ENCODE assay signal across 8 cellular contexts in genomic region chr16:81004646-81005353, GRCh38. TPM values are rescaled to one million over a fixed set of nuclear protein-coding genes. Genes with fewer than 3 reads are reported as not detected.
DNase-seq lines count a peak whose midpoint lies in the region; ATAC-seq, FAIRE-seq and TF ChIP-seq lines count a peak whose summit lies in the region.

No MANE protein-coding gene starts in this region.

- 45 to 58% (median 51%) methylated on average over 14 of the region's 14 CpGs for WGBS in psoas muscle, 3 donors

- peak; percentile 69 for DNase-seq in EL
- DNase-seq in NCI-H1694 (lab: John Stamatoyannopoulos, UW): peak; percentile 45
- DNase-seq in WTC11 (ENCODE audit: low spot score): no peak
- peak; percentile 78 for DNase-seq in fibroblast of villous mesenchyme (ENCODE audit: low read depth)
- no peak for DNase-seq in psoas muscle
- no peak for DNase-seq in posterior cingulate gyrus

- no peaks in the 10 kb centered on the region for H3K9me3 ChIP-seq in psoas muscle

- peaks cover 22% of the 10 kb centered on the region for H3K4me1 Mint-ChIP-seq in WTC11

- peak overlapping the region; percentile 99 for H3K27ac ChIP-seq in psoas muscle

- peak; percentile 80 for FAIRE-seq in A204.1 (lab: Jason Lieb, UNC)

- ATAC-seq in WTC11: no peak
- no peak for ATAC-seq in psoas muscle
- ATAC-seq in HG03378 (IDR thresholded peaks at IDR 0.05; ENCODE audit: unreplicated experiment): no peak

- POLR2A ChIA-PET in WTC11 (lab: Charles Lee): no interaction called here

- H3K27ac Mint-ChIP-seq in WTC11: peak overlapping the region; percentile 78

- intact Hi-C loops in psoas muscle (cut with DNase I) (loop anchor here (5.0 to 10.0 kb wide), 2 partner anchors 72 to 730 kb away; no protein-coding TSS in a partner anchor), posterior cingulate gyrus (cut with DNase I) (loop anchor here (1.0 to 10.0 kb wide), 3 partner anchors 72 to 310 kb away; partner anchors contain the start of genes C16orf46 and GAN)

- H3K4me3 ChIP-seq in fibroblast of villous mesenchyme (ENCODE audit: low read depth, low read length): peak overlapping the region; percentile 96
- H3K4me3 ChIP-seq in psoas muscle: peak overlapping the region; percentile 89

- H3K4me3 Mint-ChIP-seq in WTC11: peak overlapping the region; percentile 99

- H3K27me3 ChIP-seq in psoas muscle (ENCODE audit: insufficient read depth in 3 of 3, low read length in 2 of 3): no peaks in the 10 kb centered on the region

- H3K4me1 ChIP-seq in psoas muscle: peaks cover 23% of the 10 kb centered on the region

- TF ChIP-seq CTCF in WTC11 (IDR thresholded peaks at IDR 0.05) (peak; percentile 69), fibroblast of villous mesenchyme (IDR thresholded peaks at IDR 0.05; ENCODE audit: insufficient read depth, low read depth, low read length) (peak; percentile 60), psoas muscle (IDR thresholded peaks at IDR 0.05) (peak; percentile 62)

- 0 out of 2 replicates have a peak, but pooled peaks cover 6% of the 10 kb centered on the region for H3K9me3 Mint-ChIP-seq in WTC11

- H3K36me3 ChIP-seq in psoas muscle (ENCODE audit: insufficient read depth in 1 of 2, low read depth in 1 of 2): no peaks in the 10 kb centered on the region

- H3K27me3 Mint-ChIP-seq in WTC11 (ENCODE audit: low read depth): no peaks in the 10 kb centered on the region

- CTCF ChIA-PET in WTC11 (lab: Charles Lee): interaction anchor here (0.5 to 1.6 kb wide), 15 partner anchors 9 to 1238 kb away, joined by 3 to 8 read pairs (median 4); partner anchors contain the start of gene ATMIN

- no peaks in the 10 kb centered on the region for H3K36me3 Mint-ChIP-seq in WTC11

TF ChIP-seq in WTC11, 78 proteins besides CTCF, POLR2A, EP300 and RAD21:
- no peak for TF ChIP-seq NR2C2 (CRISPR knock-in tag; IDR thresholded peaks at IDR 0.05)
- no peak for TF ChIP-seq NFYB (CRISPR knock-in tag; conservative IDR thresholded peaks at IDR 0.05; ENCODE audit: low read depth)
- no peak for TF ChIP-seq ATF1 (CRISPR knock-in tag; IDR thresholded peaks at IDR 0.05)
- TF ChIP-seq HMGXB4 (CRISPR knock-in tag; IDR thresholded peaks at IDR 0.05): no peak
- TF ChIP-seq ARID4B (CRISPR knock-in tag; IDR thresholded peaks at IDR 0.05; ENCODE audit: borderline replicate concordance): no peak
- TF ChIP-seq STAT6 (CRISPR knock-in tag; conservative IDR thresholded peaks at IDR 0.05; ENCODE audit: low read depth): no peak

RNA-seq across cellular contexts. Expression of gene CMC2, which starts 1.9 kb away (rescaled TPM):
- total RNA-seq in WTC11 (2021): 76.6 to 79.3 TPM (median 78.9 TPM) in 3 replicates
- total RNA-seq in fibroblast of villous mesenchyme: 28.0 and 30.7 TPM in 2 replicates
- 100 to 1,000 TPM in 1 of 4 donors, 10 to 100 TPM in 3; 58.8 to 121 (median 81.9) TPM for total RNA-seq in psoas muscle
- polyA plus RNA-seq in psoas muscle: 100 to 1,000 TPM; 257 to 334 (median 299) TPM

RNA-seq across cellular contexts. Expression of gene CENPN, which starts 2.2 kb away (rescaled TPM):
- total RNA-seq in WTC11 (2021): 47.4 to 49.7 TPM (median 48.5 TPM) in 3 replicates
- 44.5 and 64.8 TPM in 2 replicates for total RNA-seq in fibroblast of villous mesenchyme
- 1 to 10 TPM; 2.9 to 8.4 (median 7.9) TPM for total RNA-seq in psoas muscle
- 10 to 100 TPM in 1 of 3 donors, 1 to 10 TPM in 2; 3.8 to 20.6 (median 4.5) TPM for polyA plus RNA-seq in psoas muscle

RNA-seq across cellular contexts. Expression of gene ATMIN, which starts 30.8 kb away (rescaled TPM):
- 36.0 to 43.1 TPM (median 37.2 TPM) in 3 replicates for total RNA-seq in WTC11 (2021)
- 36.4 and 54.0 TPM in 2 replicates for total RNA-seq in fibroblast of villous mesenchyme
- total RNA-seq in psoas muscle: 10 to 100 TPM; 26.5 to 33.5 (median 28.4) TPM
- polyA plus RNA-seq in psoas muscle: 10 to 100 TPM; 20.0 to 43.2 (median 28.8) TPM

Comparison
In these comparisons a context has a peak if more than half of its experiments do, and no peak if none do; other contexts are left out.
1. DNase-seq: peak in EL (single experiment), NCI-H1694 (single experiment) and fibroblast of villous mesenchyme (single experiment); none in WTC11 (single experiment), psoas muscle (0 of 2) and posterior cingulate gyrus (0 of 10).
2. Peak in every context shown above with its lines, with median percentiles within 50 percentile points of each other: CTCF ChIP-seq.